1 cellular context compared by ENCODE assay signal in the genomic region with DNA sequence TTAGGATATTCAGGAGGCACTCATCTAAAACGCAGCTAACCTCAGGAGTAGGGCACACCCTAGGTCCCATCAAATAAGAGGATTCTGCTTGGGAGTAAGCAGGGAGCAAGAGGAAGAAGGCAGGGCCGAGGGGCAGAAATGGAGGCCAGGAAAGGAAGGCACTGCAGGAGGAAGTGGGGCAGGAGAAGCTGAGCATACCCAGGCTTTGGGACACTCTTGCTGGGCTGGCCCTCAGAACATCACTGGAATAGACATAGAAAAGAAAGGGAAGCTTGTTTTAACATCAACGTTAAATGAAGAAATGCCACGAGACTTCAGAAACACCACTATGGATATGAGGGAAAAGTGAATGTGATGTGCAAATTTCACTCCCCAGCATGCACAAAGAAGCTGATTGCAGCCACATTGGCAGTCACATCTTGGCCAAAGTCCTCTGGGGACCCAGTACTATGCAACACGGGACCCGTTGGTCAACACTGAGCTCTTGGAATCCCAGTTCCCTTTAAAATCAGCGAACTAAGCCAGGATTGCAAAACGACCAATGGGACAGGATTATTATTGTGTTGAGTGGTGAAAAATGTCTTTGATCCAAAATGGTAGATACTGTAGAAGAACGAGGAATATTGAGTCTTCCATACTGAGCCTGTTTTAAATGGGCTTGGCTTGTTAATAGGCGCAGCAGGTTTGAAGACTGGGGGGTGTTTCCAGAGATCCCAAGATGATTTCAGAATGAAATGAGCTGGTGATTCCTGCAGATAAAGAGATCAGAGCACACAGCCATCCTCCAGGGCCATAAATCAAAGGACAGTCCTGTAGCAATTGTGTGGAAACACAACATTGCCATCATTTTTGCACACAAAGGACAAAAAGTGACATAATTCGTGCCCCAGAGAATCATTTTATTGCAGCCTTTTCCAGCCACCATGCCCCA.
A peak's percentile ranks its signal among the peaks of the same experiment; 100 is the strongest.
TF ChIP-seq lines count a peak whose summit lies in the region.

No MANE protein-coding gene starts in this region.

TF ChIP-seq in HepG2, 621 proteins besides CTCF, POLR2A, EP300 and RAD21 (continued from another document and continues in another):
- TF ChIP-seq, protein P1, sequence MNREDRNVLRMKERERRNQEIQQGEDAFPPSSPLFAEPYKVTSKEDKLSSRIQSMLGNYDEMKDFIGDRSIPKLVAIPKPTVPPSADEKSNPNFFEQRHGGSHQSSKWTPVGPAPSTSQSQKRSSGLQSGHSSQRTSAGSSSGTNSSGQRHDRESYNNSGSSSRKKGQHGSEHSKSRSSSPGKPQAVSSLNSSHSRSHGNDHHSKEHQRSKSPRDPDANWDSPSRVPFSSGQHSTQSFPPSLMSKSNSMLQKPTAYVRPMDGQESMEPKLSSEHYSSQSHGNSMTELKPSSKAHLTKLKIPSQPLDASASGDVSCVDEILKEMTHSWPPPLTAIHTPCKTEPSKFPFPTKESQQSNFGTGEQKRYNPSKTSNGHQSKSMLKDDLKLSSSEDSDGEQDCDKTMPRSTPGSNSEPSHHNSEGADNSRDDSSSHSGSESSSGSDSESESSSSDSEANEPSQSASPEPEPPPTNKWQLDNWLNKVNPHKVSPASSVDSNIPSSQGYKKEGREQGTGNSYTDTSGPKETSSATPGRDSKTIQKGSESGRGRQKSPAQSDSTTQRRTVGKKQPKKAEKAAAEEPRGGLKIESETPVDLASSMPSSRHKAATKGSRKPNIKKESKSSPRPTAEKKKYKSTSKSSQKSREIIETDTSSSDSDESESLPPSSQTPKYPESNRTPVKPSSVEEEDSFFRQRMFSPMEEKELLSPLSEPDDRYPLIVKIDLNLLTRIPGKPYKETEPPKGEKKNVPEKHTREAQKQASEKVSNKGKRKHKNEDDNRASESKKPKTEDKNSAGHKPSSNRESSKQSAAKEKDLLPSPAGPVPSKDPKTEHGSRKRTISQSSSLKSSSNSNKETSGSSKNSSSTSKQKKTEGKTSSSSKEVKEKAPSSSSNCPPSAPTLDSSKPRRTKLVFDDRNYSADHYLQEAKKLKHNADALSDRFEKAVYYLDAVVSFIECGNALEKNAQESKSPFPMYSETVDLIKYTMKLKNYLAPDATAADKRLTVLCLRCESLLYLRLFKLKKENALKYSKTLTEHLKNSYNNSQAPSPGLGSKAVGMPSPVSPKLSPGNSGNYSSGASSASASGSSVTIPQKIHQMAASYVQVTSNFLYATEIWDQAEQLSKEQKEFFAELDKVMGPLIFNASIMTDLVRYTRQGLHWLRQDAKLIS (CRISPR knock-in tag; IDR thresholded peaks at IDR 0.05) = peak; percentile 11
- peak; percentile 76 for TF ChIP-seq CCDC6 (CRISPR knock-in tag; IDR thresholded peaks at IDR 0.05)
- no peak; the same call in 1 of the 2 replicates for TF ChIP-seq HNRNPL (IDR thresholded peaks at IDR 0.05; ENCODE audit: low read depth, low read length)
- no peak for TF ChIP-seq SKI (IDR thresholded peaks at IDR 0.05; ENCODE audit: partially characterized antibody)
- TF ChIP-seq RCOR2 (CRISPR knock-in tag; IDR thresholded peaks at IDR 0.05) = peak; percentile 79; the same call in 1 of the 2 replicates
- TF ChIP-seq, protein P2, sequence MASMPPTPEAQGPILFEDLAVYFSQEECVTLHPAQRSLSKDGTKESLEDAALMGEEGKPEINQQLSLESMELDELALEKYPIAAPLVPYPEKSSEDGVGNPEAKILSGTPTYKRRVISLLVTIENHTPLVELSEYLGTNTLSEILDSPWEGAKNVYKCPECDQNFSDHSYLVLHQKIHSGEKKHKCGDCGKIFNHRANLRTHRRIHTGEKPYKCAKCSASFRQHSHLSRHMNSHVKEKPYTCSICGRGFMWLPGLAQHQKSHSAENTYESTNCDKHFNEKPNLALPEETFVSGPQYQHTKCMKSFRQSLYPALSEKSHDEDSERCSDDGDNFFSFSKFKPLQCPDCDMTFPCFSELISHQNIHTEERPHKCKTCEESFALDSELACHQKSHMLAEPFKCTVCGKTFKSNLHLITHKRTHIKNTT (CRISPR knock-in tag; IDR thresholded peaks at IDR 0.05) = no peak
- TF ChIP-seq BCL6 (CRISPR knock-in tag; IDR thresholded peaks at IDR 0.05) = peak; percentile 85
- 0 out of 2 replicates have a peak, but pooled peaks have one; percentile 37 for TF ChIP-seq NFATC3 (CRISPR knock-in tag; IDR thresholded peaks at IDR 0.05)
- no peak for TF ChIP-seq TRIM22 (IDR thresholded peaks at IDR 0.05)
- no peak for TF ChIP-seq ZNF383 (CRISPR knock-in tag; IDR thresholded peaks at IDR 0.05; ENCODE audit: borderline replicate concordance)
- no peak for TF ChIP-seq MATR3 (CRISPR knock-in tag; IDR thresholded peaks at IDR 0.05)
- 0 out of 2 replicates have a peak, but pooled peaks have one; percentile 60 for TF ChIP-seq ZMYM2 (CRISPR knock-in tag; IDR thresholded peaks at IDR 0.05)
- peak; percentile 81 for TF ChIP-seq ZGPAT (CRISPR knock-in tag; IDR thresholded peaks at IDR 0.05)
- no peak for TF ChIP-seq ARID2 (CRISPR knock-in tag; IDR thresholded peaks at IDR 0.05; ENCODE audit: borderline replicate concordance)
- TF ChIP-seq CENPX (CRISPR knock-in tag; IDR thresholded peaks at IDR 0.05) = no peak
- no peak for TF ChIP-seq IRX3 (CRISPR knock-in tag; IDR thresholded peaks at IDR 0.05; ENCODE audit: borderline replicate concordance, low read depth)
- no peak for TF ChIP-seq NFIC (IDR thresholded peaks at IDR 0.05; ENCODE audit: low read length)
- peak; percentile 94 for TF ChIP-seq CEBPG (CRISPR knock-in tag; IDR thresholded peaks at IDR 0.05)
- TF ChIP-seq, protein P3, sequence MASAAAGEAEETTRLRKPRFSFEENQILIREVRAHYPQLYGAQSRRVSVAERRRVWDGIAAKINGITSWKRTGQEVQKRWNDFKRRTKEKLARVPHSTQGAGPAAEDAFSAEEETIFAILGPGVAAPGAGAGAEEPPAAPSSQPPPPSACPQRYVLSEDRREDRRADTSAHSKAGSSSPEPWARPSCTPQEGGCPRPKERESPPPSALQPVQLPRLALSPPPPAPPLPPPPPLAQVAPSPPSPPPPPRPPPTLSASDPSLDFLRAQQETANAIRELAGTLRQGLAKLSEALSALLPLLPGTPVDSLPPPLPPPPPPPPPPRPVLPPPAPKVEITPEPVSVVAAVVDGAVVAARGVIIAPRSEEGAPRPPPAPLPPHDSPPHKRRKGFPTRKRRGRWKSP (CRISPR knock-in tag; IDR thresholded peaks at IDR 0.05) = no peak; the same call in 1 of the 2 replicates
- TF ChIP-seq TCF12 (IDR thresholded peaks at IDR 0.05) = no peak
- TF ChIP-seq TCF12 (CRISPR knock-in tag; IDR thresholded peaks at IDR 0.05) = no peak
- TF ChIP-seq STAT5B (CRISPR knock-in tag; IDR thresholded peaks at IDR 0.05) = no peak
- TF ChIP-seq ZNF660 (CRISPR knock-in tag; IDR thresholded peaks at IDR 0.05; ENCODE audit: borderline replicate concordance, low read depth) = no peak
- peak; percentile 32; the same call in 1 of the 2 replicates for TF ChIP-seq KDM5B (CRISPR knock-in tag; IDR thresholded peaks at IDR 0.05; ENCODE audit: borderline replicate concordance)
- TF ChIP-seq SIX4 (CRISPR knock-in tag; IDR thresholded peaks at IDR 0.05) = peak; percentile 61; the same call in 1 of the 2 replicates
- no peak for TF ChIP-seq ZNF780A (CRISPR knock-in tag; IDR thresholded peaks at IDR 0.05)
- TF ChIP-seq ZSCAN25 (CRISPR knock-in tag; IDR thresholded peaks at IDR 0.05) = no peak
- TF ChIP-seq MED13 (CRISPR knock-in tag; IDR thresholded peaks at IDR 0.05) = peak; percentile 44; the same call in 1 of the 2 replicates
- TF ChIP-seq TBL1XR1 (IDR thresholded peaks at IDR 0.05; ENCODE audit: borderline replicate concordance, low read length, partially characterized antibody) = peak; percentile 78
- TF ChIP-seq, protein P4, sequence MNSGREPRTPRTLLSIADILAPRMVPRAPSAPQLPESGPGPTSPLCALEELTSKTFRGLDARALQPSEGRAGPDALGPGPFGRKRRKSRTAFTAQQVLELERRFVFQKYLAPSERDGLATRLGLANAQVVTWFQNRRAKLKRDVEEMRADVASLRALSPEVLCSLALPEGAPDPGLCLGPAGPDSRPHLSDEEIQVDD (CRISPR knock-in tag; IDR thresholded peaks at IDR 0.05; ENCODE audit: borderline replicate concordance) = no peak
- no peak for TF ChIP-seq ZNF260 (CRISPR knock-in tag; IDR thresholded peaks at IDR 0.05; ENCODE audit: borderline replicate concordance, low read depth)
- TF ChIP-seq ZNF235 (CRISPR knock-in tag; IDR thresholded peaks at IDR 0.05; ENCODE audit: borderline replicate concordance) = no peak
- TF ChIP-seq ZNF567 (CRISPR knock-in tag; IDR thresholded peaks at IDR 0.05; ENCODE audit: borderline replicate concordance) = no peak
- peak; percentile 21; the same call in 1 of the 2 replicates for TF ChIP-seq ZNF280D (CRISPR knock-in tag; IDR thresholded peaks at IDR 0.05)
- TF ChIP-seq ZNF33B (CRISPR knock-in tag; IDR thresholded peaks at IDR 0.05) = no peak
- TF ChIP-seq SOX13 (IDR thresholded peaks at IDR 0.05) = no peak
- peak in 1 of 2 experiments; percentile 88; a peak in 2 of 4 replicates for TF ChIP-seq SOX13 (CRISPR knock-in tag; conservative IDR thresholded peaks at IDR 0.05 in 1 of 2, IDR thresholded peaks at IDR 0.05 in 1 of 2)
- peak; percentile 53; the same call in 1 of the 2 replicates for TF ChIP-seq ETV5 (CRISPR knock-in tag; IDR thresholded peaks at IDR 0.05; ENCODE audit: borderline replicate concordance)
- TF ChIP-seq DRAP1 (CRISPR knock-in tag; IDR thresholded peaks at IDR 0.05) = peak; percentile 88
- TF ChIP-seq, protein P5, sequence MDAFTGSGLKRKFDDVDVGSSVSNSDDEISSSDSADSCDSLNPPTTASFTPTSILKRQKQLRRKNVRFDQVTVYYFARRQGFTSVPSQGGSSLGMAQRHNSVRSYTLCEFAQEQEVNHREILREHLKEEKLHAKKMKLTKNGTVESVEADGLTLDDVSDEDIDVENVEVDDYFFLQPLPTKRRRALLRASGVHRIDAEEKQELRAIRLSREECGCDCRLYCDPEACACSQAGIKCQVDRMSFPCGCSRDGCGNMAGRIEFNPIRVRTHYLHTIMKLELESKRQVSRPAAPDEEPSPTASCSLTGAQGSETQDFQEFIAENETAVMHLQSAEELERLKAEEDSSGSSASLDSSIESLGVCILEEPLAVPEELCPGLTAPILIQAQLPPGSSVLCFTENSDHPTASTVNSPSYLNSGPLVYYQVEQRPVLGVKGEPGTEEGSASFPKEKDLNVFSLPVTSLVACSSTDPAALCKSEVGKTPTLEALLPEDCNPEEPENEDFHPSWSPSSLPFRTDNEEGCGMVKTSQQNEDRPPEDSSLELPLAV (CRISPR knock-in tag; conservative IDR thresholded peaks at IDR 0.05; ENCODE audit: low read depth) = no peak
- no peak for TF ChIP-seq NR0B2 (CRISPR knock-in tag; IDR thresholded peaks at IDR 0.05)
- TF ChIP-seq, protein P6, sequence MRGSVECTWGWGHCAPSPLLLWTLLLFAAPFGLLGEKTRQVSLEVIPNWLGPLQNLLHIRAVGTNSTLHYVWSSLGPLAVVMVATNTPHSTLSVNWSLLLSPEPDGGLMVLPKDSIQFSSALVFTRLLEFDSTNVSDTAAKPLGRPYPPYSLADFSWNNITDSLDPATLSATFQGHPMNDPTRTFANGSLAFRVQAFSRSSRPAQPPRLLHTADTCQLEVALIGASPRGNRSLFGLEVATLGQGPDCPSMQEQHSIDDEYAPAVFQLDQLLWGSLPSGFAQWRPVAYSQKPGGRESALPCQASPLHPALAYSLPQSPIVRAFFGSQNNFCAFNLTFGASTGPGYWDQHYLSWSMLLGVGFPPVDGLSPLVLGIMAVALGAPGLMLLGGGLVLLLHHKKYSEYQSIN (CRISPR knock-in tag; IDR thresholded peaks at IDR 0.05; ENCODE audit: borderline replicate concordance) = no peak
- TF ChIP-seq ZNF207 (IDR thresholded peaks at IDR 0.05; ENCODE audit: borderline replicate concordance) = no peak
- TF ChIP-seq ZNF101 (CRISPR knock-in tag; IDR thresholded peaks at IDR 0.05; ENCODE audit: borderline replicate concordance, low read depth) = no peak
